In the genomic region with DNA sequence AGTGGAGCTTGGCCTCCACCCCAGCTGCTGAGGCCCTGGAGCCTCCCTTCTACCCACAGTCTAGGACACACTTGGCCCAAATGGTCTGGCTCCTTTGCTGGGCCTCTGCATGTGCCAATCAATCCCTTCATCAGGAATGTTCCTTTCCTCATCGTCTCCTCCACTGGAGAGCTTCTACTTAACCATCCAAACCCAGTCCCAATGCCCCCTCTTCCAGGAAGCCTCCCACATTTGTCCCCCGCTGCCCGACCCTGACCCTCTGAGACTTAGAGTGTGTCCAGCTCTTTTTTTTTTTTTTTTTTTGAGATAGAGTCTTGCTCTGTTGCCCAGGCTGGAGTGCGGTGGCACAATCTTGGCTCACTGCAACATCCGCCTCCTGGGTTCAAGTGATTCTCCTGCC, we compare ENCODE assay signal across 1 cellular context.
TF ChIP-seq lines count a peak whose summit lies in the region.

No MANE protein-coding gene starts in this region.

TF ChIP-seq in WTC11, 78 proteins besides CTCF, POLR2A, EP300 and RAD21 (continued from another document):
- TF ChIP-seq, protein P1, sequence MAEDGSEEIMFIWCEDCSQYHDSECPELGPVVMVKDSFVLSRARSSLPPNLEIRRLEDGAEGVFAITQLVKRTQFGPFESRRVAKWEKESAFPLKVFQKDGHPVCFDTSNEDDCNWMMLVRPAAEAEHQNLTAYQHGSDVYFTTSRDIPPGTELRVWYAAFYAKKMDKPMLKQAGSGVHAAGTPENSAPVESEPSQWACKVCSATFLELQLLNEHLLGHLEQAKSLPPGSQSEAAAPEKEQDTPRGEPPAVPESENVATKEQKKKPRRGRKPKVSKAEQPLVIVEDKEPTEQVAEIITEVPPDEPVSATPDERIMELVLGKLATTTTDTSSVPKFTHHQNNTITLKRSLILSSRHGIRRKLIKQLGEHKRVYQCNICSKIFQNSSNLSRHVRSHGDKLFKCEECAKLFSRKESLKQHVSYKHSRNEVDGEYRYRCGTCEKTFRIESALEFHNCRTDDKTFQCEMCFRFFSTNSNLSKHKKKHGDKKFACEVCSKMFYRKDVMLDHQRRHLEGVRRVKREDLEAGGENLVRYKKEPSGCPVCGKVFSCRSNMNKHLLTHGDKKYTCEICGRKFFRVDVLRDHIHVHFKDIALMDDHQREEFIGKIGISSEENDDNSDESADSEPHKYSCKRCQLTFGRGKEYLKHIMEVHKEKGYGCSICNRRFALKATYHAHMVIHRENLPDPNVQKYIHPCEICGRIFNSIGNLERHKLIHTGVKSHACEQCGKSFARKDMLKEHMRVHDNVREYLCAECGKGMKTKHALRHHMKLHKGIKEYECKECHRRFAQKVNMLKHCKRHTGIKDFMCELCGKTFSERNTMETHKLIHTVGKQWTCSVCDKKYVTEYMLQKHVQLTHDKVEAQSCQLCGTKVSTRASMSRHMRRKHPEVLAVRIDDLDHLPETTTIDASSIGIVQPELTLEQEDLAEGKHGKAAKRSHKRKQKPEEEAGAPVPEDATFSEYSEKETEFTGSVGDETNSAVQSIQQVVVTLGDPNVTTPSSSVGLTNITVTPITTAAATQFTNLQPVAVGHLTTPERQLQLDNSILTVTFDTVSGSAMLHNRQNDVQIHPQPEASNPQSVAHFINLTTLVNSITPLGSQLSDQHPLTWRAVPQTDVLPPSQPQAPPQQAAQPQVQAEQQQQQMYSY (CRISPR knock-in tag; IDR thresholded peaks at IDR 0.05), result no peak
- TF ChIP-seq, protein P2, sequence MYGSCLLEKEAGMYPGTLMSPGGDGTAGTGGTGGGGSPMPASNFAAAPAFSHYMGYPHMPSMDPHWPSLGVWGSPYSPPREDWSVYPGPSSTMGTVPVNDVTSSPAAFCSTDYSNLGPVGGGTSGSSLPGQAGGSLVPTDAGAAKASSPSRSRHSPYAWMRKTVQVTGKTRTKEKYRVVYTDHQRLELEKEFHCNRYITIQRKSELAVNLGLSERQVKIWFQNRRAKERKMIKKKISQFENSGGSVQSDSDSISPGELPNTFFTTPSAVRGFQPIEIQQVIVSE (CRISPR knock-in tag; IDR thresholded peaks at IDR 0.05; ENCODE audit: borderline replicate concordance), result no peak
